In genomic region chr19:7489609-7490044, GRCh38 we compare ENCODE assay signal across 9 cellular contexts. TPM values are rescaled to one million over a fixed set of nuclear protein-coding genes. Genes with fewer than 3 reads are reported as not detected.
DNase-seq lines count a peak whose midpoint lies in the region; ATAC-seq and TF ChIP-seq lines count a peak whose summit lies in the region.
"Had no signal": no experiment of that assay in that cellular context is flagged by ENCODE, and none has a peak within 500 bp of the region (broad histone marks: within the 10 kb centered on the region; RNA-seq: fewer than 3 reads in every experiment).

No MANE protein-coding gene starts in this region.

- H3K4me3 Mint-ChIP-seq in T-cell, result peak overlapping the region; percentile 78 to 83 (median 81)

- DNase-seq in GM13976 (ENCODE audit: low spot score) (peak; percentile 13), T-cell (no peak), fibroblast of lung (ENCODE audit: low read depth in 2 of 2) (no peak), sigmoid colon (no peak), left lung (no peak), NCI-H748 (lab: John Stamatoyannopoulos, UW; ENCODE audit: unreplicated experiment) (no peak), GM19238 (ENCODE audit: insufficient read length, low spot score) (no peak)
- no peak for DNase-seq in stimulated activated CD4-positive, alpha-beta T cell treated with anti-CD3 and anti-CD28 coated beads, Interleukin-2, amount 100 ng/mL, for 48 hours
- DNase-seq: NCI-H446 had no signal

- H3K36me3 ChIP-seq in fibroblast of lung (ENCODE audit: control insufficient read depth, insufficient read depth, low read length), result no peaks in the 10 kb centered on the region
- H3K36me3 ChIP-seq in sigmoid colon, result no peaks in the 10 kb centered on the region
- no peaks in the 10 kb centered on the region for H3K36me3 ChIP-seq in left lung

- no peak overlapping the region for H3K9ac ChIP-seq in fibroblast of lung (ENCODE audit: insufficient read depth, low read length)

- H4K20me1 ChIP-seq in fibroblast of lung (ENCODE audit: control insufficient read depth, extremely low read depth, insufficient read depth, low read length), result no peaks in the 10 kb centered on the region

- 14 to 74% methylated on average over 11 of the region's 11 CpGs for WGBS in sigmoid colon, 2 donors

- H3K4me3 ChIP-seq in fibroblast of lung (replicated peaks in 1 of 4; ENCODE audit: control extremely low read depth in 1 of 4, insufficient read depth in 1 of 4, low read depth in 3 of 4, low read length in 4 of 4) (no peak overlapping the region), sigmoid colon (peak overlapping the region in 3 of 4 donors; percentile 58 to 72 (median 68)), left lung (peak overlapping the region in 1 of 2 donors; percentile 52)

- H3K27ac Mint-ChIP-seq in T-cell, result peak overlapping the region in 1 of 2 donors; percentile 88

- no peak for ATAC-seq in T-cell (replicated peaks in 1 of 4)
- no peak for ATAC-seq in left lung

- H2AFZ ChIP-seq in fibroblast of lung (ENCODE audit: low read length), result no peak overlapping the region

- H3K36me3 Mint-ChIP-seq in T-cell, result no peaks in the 10 kb centered on the region

- peaks cover 10 to 23% (median 16%) of the 10 kb centered on the region in 3 donors for H3K4me1 Mint-ChIP-seq in T-cell

- H3K27me3 ChIP-seq in fibroblast of lung (ENCODE audit: control insufficient read depth, insufficient read depth, low read length) (no peaks in the 10 kb centered on the region), sigmoid colon (no peaks in the 10 kb centered on the region), left lung (no peaks in the 10 kb centered on the region)

- in situ Hi-C loops in GM13976 (cut with MboI; ENCODE audit: low sequenced_read_pairs, unreplicated experiment), result no loop called here

- no peak overlapping the region for H3K27ac ChIP-seq in fibroblast of lung (ENCODE audit: insufficient read depth, low read length)
- H3K27ac ChIP-seq in sigmoid colon, result peak overlapping the region; percentile 82 to 88 (median 85)
- peak overlapping the region in 1 of 2 donors; percentile 85 for H3K27ac ChIP-seq in left lung

- POLR2A ChIA-PET in T-cell (lab: Charles Lee), result interaction anchor here (0.6 to 0.7 kb wide), 3 partner anchors 81 to 1422 kb away, joined by 3 to 5 read pairs (median 3); no protein-coding TSS in a partner anchor

- H3K27me3 Mint-ChIP-seq in T-cell, result no peaks in the 10 kb centered on the region

- TF ChIP-seq EP300 in sigmoid colon (IDR thresholded peaks at IDR 0.05), result no peak

- CTCF ChIA-PET in T-cell (lab: Charles Lee), result interaction anchor here in 1 of 2 donors (0.7 kb wide), 2 partner anchors 75 to 129 kb away, joined by 3 to 4 read pairs; no protein-coding TSS in a partner anchor

- TF ChIP-seq CTCF in GM13976 (IDR thresholded peaks at IDR 0.05; ENCODE audit: borderline replicate concordance, control extremely low read depth, extremely low read depth, insufficient read depth, missing control alignments) (no peak), fibroblast of lung (conservative IDR thresholded peaks at IDR 0.05 in 1 of 2, IDR thresholded peaks at IDR 0.05 in 1 of 2; ENCODE audit: low read depth in 1 of 2, low read length in 2 of 2) (no peak), sigmoid colon (IDR thresholded peaks at IDR 0.05) (no peak), left lung (IDR thresholded peaks at IDR 0.05) (no peak)

- H3K9me3 ChIP-seq in fibroblast of lung (ENCODE audit: control insufficient read depth, insufficient read depth, low read depth, low read length) (no peaks in the 10 kb centered on the region), sigmoid colon (no peaks in the 10 kb centered on the region), left lung (no peaks in the 10 kb centered on the region)

- intact Hi-C loops in sigmoid colon (cut with DNase I), result loop anchor here (2.0 to 5.0 kb wide), 3 partner anchors 25 to 48 kb away; partner anchors contain the start of genes MCOLN1 and PNPLA6
- intact Hi-C loops in left lung (cut with DNase I), result no loop called here

- H3K4me1 ChIP-seq in fibroblast of lung (ENCODE audit: control insufficient read depth, extremely low read depth, insufficient read depth, low read length), result peaks cover 9% of the 10 kb centered on the region
- peaks cover 0 to 25% (median 14%) of the 10 kb centered on the region in 4 donors for H3K4me1 ChIP-seq in sigmoid colon
- H3K4me1 ChIP-seq in left lung, result peaks cover 4 to 60% of the 10 kb centered on the region in 2 donors

- no peaks in the 10 kb centered on the region for H3K9me3 Mint-ChIP-seq in T-cell

- peak overlapping the region; percentile 80 for H3K4me2 ChIP-seq in fibroblast of lung (ENCODE audit: extremely low read depth, insufficient read depth, low read length)

- TF ChIP-seq POLR2A in sigmoid colon (IDR thresholded peaks at IDR 0.05), result no peak

- no peaks in the 10 kb centered on the region for H3K79me2 ChIP-seq in fibroblast of lung (ENCODE audit: control insufficient read depth, insufficient read depth, low read length)

RNA-seq across cellular contexts. Expression of gene PEX11G, which starts 0.8 kb away (rescaled TPM):
- 1 to 10 TPM in 1 of 5 donors, under 1 TPM in 3, not detected in 1; 0.35 to 1.1 (median 0.67) TPM for total RNA-seq in T-cell
- 3.8 and 3.9 TPM in 2 replicates for total RNA-seq in fibroblast of lung
- polyA plus RNA-seq in fibroblast of lung, result 1.2 and 1.5 TPM in 2 replicates
- polyA plus RNA-seq in fibroblast of lung (2012), result 2.5 and 3.3 TPM in 2 replicates
- polyA minus RNA-seq in fibroblast of lung (ENCODE audit: low replicate concordance), result not detected in 2 replicates
- 1 to 10 TPM in 3 of 4 donors, not detected in 1; 2.3 to 4.8 (median 3.6) TPM for total RNA-seq in sigmoid colon
- 10 to 100 TPM in 1 of 3 donors, 1 to 10 TPM in 2; 5.4 to 12.3 (median 6.6) TPM for polyA plus RNA-seq in sigmoid colon
- 1 to 10 TPM; 3.6 to 4.6 TPM for total RNA-seq in left lung

RNA-seq across cellular contexts. Expression of gene ZNF358, which starts 26.3 kb away (rescaled TPM):
- 10 to 100 TPM in 1 of 5 donors, 1 to 10 TPM in 4; 4.3 to 10.3 (median 8.5) TPM for total RNA-seq in T-cell
- 16.2 and 16.7 TPM in 2 replicates for total RNA-seq in fibroblast of lung
- 24.0 and 26.8 TPM in 2 replicates for polyA plus RNA-seq in fibroblast of lung
- polyA plus RNA-seq in fibroblast of lung (2012), result 36.5 and 37.6 TPM in 2 replicates
- 111 and 148 TPM in 2 replicates for polyA minus RNA-seq in fibroblast of lung (ENCODE audit: low replicate concordance)
- total RNA-seq in sigmoid colon, result 100 to 1,000 TPM in 1 of 4 donors, 10 to 100 TPM in 3; 64.5 to 120 (median 69.6) TPM
- 10 to 100 TPM; 29.3 to 52.9 (median 31.9) TPM for polyA plus RNA-seq in sigmoid colon
- 10 to 100 TPM; 46.1 to 47.6 TPM for total RNA-seq in left lung

RNA-seq across cellular contexts. Expression of gene MCOLN1, which starts 32.8 kb away (rescaled TPM):
- total RNA-seq in T-cell, result 10 to 100 TPM; 13.0 to 16.7 (median 15.3) TPM
- total RNA-seq in fibroblast of lung, result 3.9 and 4.0 TPM in 2 replicates
- polyA plus RNA-seq in fibroblast of lung, result 15.1 and 20.5 TPM in 2 replicates
- polyA plus RNA-seq in fibroblast of lung (2012), result 14.8 and 17.3 TPM in 2 replicates
- 62.3 and 81.6 TPM in 2 replicates for polyA minus RNA-seq in fibroblast of lung (ENCODE audit: low replicate concordance)
- 10 to 100 TPM; 15.5 to 21.3 (median 17.1) TPM for total RNA-seq in sigmoid colon
- polyA plus RNA-seq in sigmoid colon, result 10 to 100 TPM; 16.0 to 23.7 (median 16.8) TPM
- total RNA-seq in left lung, result 10 to 100 TPM; 47.7 to 76.6 TPM

RNA-seq across cellular contexts. Expression of gene PNPLA6, which starts 45.9 kb away (rescaled TPM):
- total RNA-seq in T-cell, result 100 to 1,000 TPM in 3 of 5 donors, 10 to 100 TPM in 2; 88.4 to 158 (median 125) TPM
- total RNA-seq in fibroblast of lung, result 61.9 and 89.2 TPM in 2 replicates
- 20.9 and 34.2 TPM in 2 replicates for polyA plus RNA-seq in fibroblast of lung
- polyA plus RNA-seq in fibroblast of lung (2012), result 64.4 and 87.6 TPM in 2 replicates
- 99.4 and 154 TPM in 2 replicates for polyA minus RNA-seq in fibroblast of lung (ENCODE audit: low replicate concordance)
- 10 to 100 TPM; 35.2 to 77.0 (median 44.1) TPM for total RNA-seq in sigmoid colon
- polyA plus RNA-seq in sigmoid colon, result 10 to 100 TPM; 13.6 to 76.3 (median 15.0) TPM
- 100 to 1,000 TPM; 134 to 255 TPM for total RNA-seq in left lung

Comparison
In these comparisons a context has a peak if more than half of its experiments do, and no peak if none do; other contexts are left out.
1. H3K4me3 ChIP-seq: peak in sigmoid colon (3 of 4); none in fibroblast of lung (0 of 4).